In genomic region chr11:66001941-66002647, GRCh38 we compare ENCODE assay signal across 8 cellular contexts. TPM values are rescaled to one million over a fixed set of nuclear protein-coding genes. Genes with fewer than 3 reads are reported as not detected.
A peak's percentile ranks its signal among the peaks of the same experiment; 100 is the strongest.
DNase-seq lines count a peak whose midpoint lies in the region; ATAC-seq and TF ChIP-seq lines count a peak whose summit lies in the region.

BANF1 (plus strand) TSS chr11:66002503; CDS start chr11:66003251, 748 bp downstream.
EIF1AD (minus strand) TSS chr11:66002157; CDS start chr11:66000389, 1,768 bp downstream.

- under 1% methylated on average over 26 of the region's 55 CpGs for WGBS in right lobe of liver (ENCODE audit: insufficient coverage, low coverage, low lambda C conversion rate, missing lambda C conversion rate)

- peak within 1 kb of the TSS; percentile 72 to 100 (median 93) for H3K4me3 ChIP-seq in dorsolateral prefrontal cortex
- H3K4me3 ChIP-seq in right lobe of liver: peak within 1 kb of the TSS; percentile 77 to 88 (median 83)

- H3K9me3 ChIP-seq in right lobe of liver: no peaks in the 10 kb centered on the region

- intact Hi-C loops in dorsolateral prefrontal cortex (cut with DNase I) (loop anchor here (1.0 to 5.0 kb wide), 4 partner anchors 41 to 115 kb away; partner anchors contain the start of genes SART1 (in 2 of the 2), CCDC85B (in 1 of the 2), FIBP (in 1 of the 2) and SF3B2 (in 1 of the 2)), right lobe of liver (cut with DNase I) (no loop called here)

- H3K27ac ChIP-seq in dorsolateral prefrontal cortex: peak within 1 kb of the TSS; percentile 78 to 99 (median 96)
- peak within 1 kb of the TSS; percentile 94 to 96 (median 94) for H3K27ac ChIP-seq in right lobe of liver

- H3K27me3 ChIP-seq in dorsolateral prefrontal cortex (no peaks in the 10 kb centered on the region), right lobe of liver (no peaks in the 10 kb centered on the region)

- peak; percentile 97 for DNase-seq in CD1c-positive myeloid dendritic cell (ENCODE audit: extremely low spot score)
- DNase-seq in HK-2 (ENCODE audit: unreplicated experiment): peak; percentile 89
- DNase-seq in NCI-H82 treated with DMSO at 0.1 percent for 48 hours (lab: John Stamatoyannopoulos, UW; ENCODE audit: unreplicated experiment): peak; percentile 88
- peak; percentile 93 to 94 for DNase-seq in activated CD4-positive, alpha-beta T cell treated with anti-CD3 and anti-CD28 coated beads, Interleukin-2, amount 50 U/mL, for 48 hours
- DNase-seq in dorsolateral prefrontal cortex: peak; percentile 82 to 96 (median 92)
- peak; percentile 88 to 94 (median 92) for DNase-seq in right lobe of liver
- DNase-seq in stimulated activated CD4-positive, alpha-beta T cell treated with anti-CD3 and anti-CD28 coated beads, Interleukin-4, amount 100 ng/mL, for 24 hours: peak; percentile 94

- TF ChIP-seq CTCF in dorsolateral prefrontal cortex (IDR thresholded peaks at IDR 0.05 in 54 of 56, conservative IDR thresholded peaks at IDR 0.05 in 2 of 56; ENCODE audit: low read depth in 1 of 56, partially characterized antibody in 56 of 56) (peak in 32 of 56 donors; percentile 4 to 56 (median 30)), right lobe of liver (IDR thresholded peaks at IDR 0.05) (no peak)

- ATAC-seq in GM19452 (IDR thresholded peaks at IDR 0.05; ENCODE audit: unreplicated experiment): peak; percentile 72
- ATAC-seq in right lobe of liver: peak; percentile 89 to 92 (median 91)

- peaks cover 10 to 44% (median 26%) of the 10 kb centered on the region in 4 donors for H3K36me3 ChIP-seq in right lobe of liver

- TF ChIP-seq POLR2A in right lobe of liver (IDR thresholded peaks at IDR 0.05): peak; percentile 57

- H3K4me1 ChIP-seq in right lobe of liver: peaks cover 0 to 11% (median 3%) of the 10 kb centered on the region in 4 donors

RNA-seq across cellular contexts. Expression of gene BANF1, which starts in this region (rescaled TPM):
- total RNA-seq in dorsolateral prefrontal cortex: 100 to 1,000 TPM in 116 of 120 experiments, 10 to 100 TPM in 4; 89.7 to 186 (median 129) TPM
- 10 to 100 TPM; 30.2 to 96.9 (median 72.0) TPM for total RNA-seq in right lobe of liver

RNA-seq across cellular contexts. Expression of gene EIF1AD, which starts in this region (rescaled TPM):
- total RNA-seq in dorsolateral prefrontal cortex: 10 to 100 TPM; 25.8 to 57.5 (median 36.4) TPM
- total RNA-seq in right lobe of liver: 10 to 100 TPM; 11.5 to 22.1 (median 13.1) TPM

Comparison
In these comparisons a context has a peak if more than half of its experiments do, and no peak if none do; other contexts are left out.
1. Peak in every context shown above with its lines: DNase-seq, ATAC-seq, H3K4me3 ChIP-seq and H3K27ac ChIP-seq.
2. CTCF ChIP-seq: peak in dorsolateral prefrontal cortex (32 of 56); none in right lobe of liver (0 of 4).
3. intact Hi-C loops: an anchor here in dorsolateral prefrontal cortex (1.0 to 5.0 kb wide); none called in right lobe of liver.